In the genomic region with DNA sequence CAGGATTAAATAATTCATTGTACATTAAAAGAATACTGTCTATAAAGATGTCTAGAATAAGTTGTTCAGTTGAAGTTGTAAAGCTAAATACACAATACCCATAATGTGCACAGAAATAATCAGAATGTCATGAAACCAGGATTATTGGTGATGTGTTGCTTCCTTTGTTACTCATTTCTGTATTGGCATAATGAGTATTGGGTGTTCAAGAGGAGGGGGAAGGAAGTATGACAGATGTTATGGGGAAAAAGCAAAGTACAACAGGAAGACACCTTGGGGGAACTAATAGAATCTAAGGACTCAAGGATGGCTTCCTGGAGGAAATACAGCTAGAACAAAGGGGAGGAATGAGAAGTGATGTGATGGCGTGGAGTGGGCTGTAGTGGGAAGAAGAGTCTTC, we compare ENCODE assay signal across 26 cellular contexts. TPM values are rescaled to one million over a fixed set of nuclear protein-coding genes. Genes with fewer than 3 reads are reported as not detected.
DNase-seq lines count a peak whose midpoint lies in the region; FAIRE-seq and TF ChIP-seq lines count a peak whose summit lies in the region.
"Had no signal": no experiment of that assay in that cellular context is flagged by ENCODE, and none has a peak within 500 bp of the region (broad histone marks: within the 10 kb centered on the region; RNA-seq: fewer than 3 reads in every experiment).

No MANE protein-coding gene starts in this region.

- no peak overlapping the region for H3K4me3 Mint-ChIP-seq in activated naive CD4-positive, alpha-beta T cell treated with anti-CD3 and anti-CD28 coated beads for 36 hours
- H3K4me3 Mint-ChIP-seq in activated naive CD8-positive, alpha-beta T cell treated with anti-CD3 and anti-CD28 coated beads for 36 hours = no peak overlapping the region
- H3K4me3 Mint-ChIP-seq: activated CD4-positive, alpha-beta T cell treated with anti-CD3 and anti-CD28 coated beads, Interleukin-2, amount 10 ng/mL, durations not matched to agents 7 days and 5 days; mesothelial cell of epicardium; naive B cell had no signal

- intact Hi-C loops in activated naive CD4-positive, alpha-beta T cell treated with anti-CD3 and anti-CD28 coated beads for 36 hours (cut with micrococcal nuclease) = loop anchor here (2.0 kb wide), 1 partner anchor 33 kb away; no protein-coding TSS in a partner anchor

- H3K27me3 Mint-ChIP-seq in activated naive CD4-positive, alpha-beta T cell treated with anti-CD3 and anti-CD28 coated beads for 36 hours (ENCODE audit: low read depth) = no peaks in the 10 kb centered on the region
- no peaks in the 10 kb centered on the region for H3K27me3 Mint-ChIP-seq in activated naive CD8-positive, alpha-beta T cell treated with anti-CD3 and anti-CD28 coated beads for 36 hours
- H3K27me3 Mint-ChIP-seq: activated CD4-positive, alpha-beta T cell treated with anti-CD3 and anti-CD28 coated beads, Interleukin-2, amount 10 ng/mL, durations not matched to agents 7 days and 5 days; naive B cell had no signal

- CTCF ChIA-PET in activated naive CD4-positive, alpha-beta T cell treated with anti-CD3 and anti-CD28 coated beads for 36 hours (lab: Charles Lee) = interaction anchor here (1.6 kb wide), 1 partner anchor 100 kb away, joined by 4 read pairs; no protein-coding TSS in a partner anchor

- TF ChIP-seq POLR2A in H54 (IDR thresholded peaks at IDR 0.05; ENCODE audit: low read depth, low read length) = no peak

- no peaks in the 10 kb centered on the region for H3K9me3 Mint-ChIP-seq in activated naive CD4-positive, alpha-beta T cell treated with anti-CD3 and anti-CD28 coated beads for 36 hours
- peaks cover 2% of the 10 kb centered on the region for H3K9me3 Mint-ChIP-seq in activated naive CD8-positive, alpha-beta T cell treated with anti-CD3 and anti-CD28 coated beads for 36 hours
- H3K9me3 Mint-ChIP-seq: activated CD4-positive, alpha-beta T cell treated with anti-CD3 and anti-CD28 coated beads, Interleukin-2, amount 10 ng/mL, durations not matched to agents 7 days and 5 days; naive B cell had no signal

- in situ Hi-C loops in KBM-7 (cut with MboI; ENCODE audit: low pct_unique_long_range_greater_than_20kb, low sequenced_read_pairs) = no loop called here

- no peak for DNase-seq in activated naive CD4-positive, alpha-beta T cell treated with anti-CD3 and anti-CD28 coated beads for 36 hours
- no peak for DNase-seq in activated naive CD4-positive, alpha-beta T cell (lab: John Stamatoyannopoulos, UW)
- no peak for DNase-seq in H54 (ENCODE audit: insufficient read length, low spot score)
- DNase-seq in activated naive CD8-positive, alpha-beta T cell treated with anti-CD3 and anti-CD28 coated beads for 36 hours = no peak
- DNase-seq in KBM-7 = no peak
- no peak for DNase-seq in HUDEP-2 (lab: John Stamatoyannopoulos, UW; ENCODE audit: unreplicated experiment in 76 of 76)
- DNase-seq in foreskin melanocyte = no peak
- DNase-seq: ACHN; activated CD4-positive, alpha-beta T cell treated with anti-CD3 and anti-CD28 coated beads, Interleukin-2, amount 10 ng/mL, durations not matched to agents 7 days and 5 days; DMS53; effector CD4-positive, alpha-beta T cell; naive B cell; NCI-H1105 treated with DMSO at 0.1 percent for 48 hours; NCI-H1930; NCI-H526 treated with DMSO at 0.1 percent for 48 hours; occipital lobe; SW 1271; T-helper 9 cell; transverse colon had no signal

- FAIRE-seq in H54 (lab: Jason Lieb, UNC) = peak; percentile 33
- FAIRE-seq: H1, K562, RCC 7860 had no signal

- H3K27ac Mint-ChIP-seq in activated naive CD4-positive, alpha-beta T cell treated with anti-CD3 and anti-CD28 coated beads for 36 hours = peak overlapping the region; percentile 4
- peak overlapping the region; percentile 10 for H3K27ac Mint-ChIP-seq in activated naive CD8-positive, alpha-beta T cell treated with anti-CD3 and anti-CD28 coated beads for 36 hours
- H3K27ac Mint-ChIP-seq: activated CD4-positive, alpha-beta T cell treated with anti-CD3 and anti-CD28 coated beads, Interleukin-2, amount 10 ng/mL, durations not matched to agents 7 days and 5 days; mesothelial cell of epicardium had no signal

- H3K36me3 Mint-ChIP-seq in activated naive CD4-positive, alpha-beta T cell treated with anti-CD3 and anti-CD28 coated beads for 36 hours (ENCODE audit: low read depth) = peaks cover 29% of the 10 kb centered on the region
- H3K36me3 Mint-ChIP-seq in activated naive CD8-positive, alpha-beta T cell treated with anti-CD3 and anti-CD28 coated beads for 36 hours = peaks cover 28% of the 10 kb centered on the region

- peaks cover 18% of the 10 kb centered on the region for H3K4me1 Mint-ChIP-seq in activated naive CD4-positive, alpha-beta T cell treated with anti-CD3 and anti-CD28 coated beads for 36 hours (ENCODE audit: low read depth)
- H3K4me1 Mint-ChIP-seq in activated naive CD8-positive, alpha-beta T cell treated with anti-CD3 and anti-CD28 coated beads for 36 hours = peaks cover 13% of the 10 kb centered on the region
- H3K4me1 Mint-ChIP-seq: mesothelial cell of epicardium, naive B cell had no signal

RNA-seq across cellular contexts. Expression of a gene that starts 15.0 kb away (rescaled TPM):
- not detected for total RNA-seq in activated naive CD4-positive, alpha-beta T cell treated with anti-CD3 and anti-CD28 coated beads for 36 hours
- not detected for total RNA-seq in activated naive CD8-positive, alpha-beta T cell treated with anti-CD3 and anti-CD28 coated beads for 36 hours
- total RNA-seq: activated CD4-positive, alpha-beta T cell treated with anti-CD3 and anti-CD28 coated beads, Interleukin-2, amount 10 ng/mL, durations not matched to agents 7 days and 5 days; H1; HT-29; K562; lower leg skin; occipital lobe; transverse colon had no signal

RNA-seq across cellular contexts. Expression of a gene that starts 34.2 kb away (rescaled TPM):
- 10 to 100 TPM; 74.7 to 75.8 TPM for total RNA-seq in activated naive CD4-positive, alpha-beta T cell treated with anti-CD3 and anti-CD28 coated beads for 36 hours
- 10 to 100 TPM; 81.5 to 88.0 TPM for total RNA-seq in activated naive CD8-positive, alpha-beta T cell treated with anti-CD3 and anti-CD28 coated beads for 36 hours

RNA-seq across cellular contexts. Expression of a gene that starts 48.1 kb away (rescaled TPM):
- under 1 TPM in 1 of 2 experiments, not detected in 1; 0.10 TPM for total RNA-seq in activated naive CD4-positive, alpha-beta T cell treated with anti-CD3 and anti-CD28 coated beads for 36 hours
- total RNA-seq in activated naive CD8-positive, alpha-beta T cell treated with anti-CD3 and anti-CD28 coated beads for 36 hours = not detected
- total RNA-seq: activated CD4-positive, alpha-beta T cell treated with anti-CD3 and anti-CD28 coated beads, Interleukin-2, amount 10 ng/mL, durations not matched to agents 7 days and 5 days; G401; HT-29 had no signal
